Comparison of ENCODE assay signal across 9 cellular contexts in genomic region chr11:18203723-18204122, GRCh38. TPM values are rescaled to one million over a fixed set of nuclear protein-coding genes. Genes with fewer than 3 reads are reported as not detected.
DNase-seq lines count a peak whose midpoint lies in the region; ATAC-seq and TF ChIP-seq lines count a peak whose summit lies in the region.
"Had no signal": no experiment of that assay in that cellular context is flagged by ENCODE, and none has a peak within 500 bp of the region (broad histone marks: within the 10 kb centered on the region; RNA-seq: fewer than 3 reads in every experiment).

No MANE protein-coding gene starts in this region.

- H3K27ac ChIP-seq in SU-DHL-6 (ENCODE audit: low read depth, low read length): no peak overlapping the region

- H3K79me2 ChIP-seq in SU-DHL-6 (ENCODE audit: insufficient read depth, low read length): no peaks in the 10 kb centered on the region

- TF ChIP-seq CTCF in SU-DHL-6 (IDR thresholded peaks at IDR 0.05; ENCODE audit: insufficient read depth, low read length, poor library complexity, severe bottlenecking): peak; percentile 57

- H3K27me3 ChIP-seq in SU-DHL-6 (ENCODE audit: low read length): no peaks in the 10 kb centered on the region

- H3K36me3 ChIP-seq in SU-DHL-6 (ENCODE audit: low read length): 0 out of 2 replicates have a peak, but pooled peaks cover 2% of the 10 kb centered on the region

- DNase-seq in Daoy (ENCODE audit: low read depth) (peak; percentile 40), HK-2 (ENCODE audit: unreplicated experiment) (peak; percentile 2), iris pigment epithelial cell (ENCODE audit: low read depth) (peak; percentile 23), NCI-H1048 (lab: John Stamatoyannopoulos, UW) (no peak), RPMI8226 (no peak), NCI-H2107 treated with DMSO at 0.1 percent for 48 hours (lab: John Stamatoyannopoulos, UW; ENCODE audit: unreplicated experiment) (no peak)

- ATAC-seq in GM21737 (IDR thresholded peaks at IDR 0.05; ENCODE audit: unreplicated experiment): no peak

- H3K4me2 ChIP-seq in SU-DHL-6 (ENCODE audit: low read depth, low read length, poor library complexity, severe bottlenecking): no peak overlapping the region

- H2AFZ ChIP-seq in SU-DHL-6 (ENCODE audit: low read depth, low read length, severe bottlenecking): no peak overlapping the region

- no peaks in the 10 kb centered on the region for H3F3A ChIP-seq in SU-DHL-6 (ENCODE audit: insufficient read depth)

- H3K9ac ChIP-seq in SU-DHL-6 (ENCODE audit: low read length): no peak overlapping the region

- H3K9me2 ChIP-seq in SU-DHL-6 (replicated peaks; ENCODE audit: insufficient read depth, low read length): no peaks in the 10 kb centered on the region

- H3K9me3 ChIP-seq in SU-DHL-6 (ENCODE audit: insufficient read depth, low read length): no peaks in the 10 kb centered on the region

- no peaks in the 10 kb centered on the region for H4K20me1 ChIP-seq in SU-DHL-6 (ENCODE audit: low read depth, low read length)

- no peak overlapping the region for H3K4me3 ChIP-seq in SU-DHL-6 (ENCODE audit: insufficient read depth, low read length, poor library complexity, severe bottlenecking)

RNA-seq across cellular contexts. Expression of gene MRGPRX4, which starts 31.1 kb away (rescaled TPM):
- total RNA-seq in Daoy (2014; rRNA removed; shearing (Covaris generic)): not detected in 2 replicates
- total RNA-seq: activated naive CD4-positive, alpha-beta T cell treated with anti-CD3 and anti-CD28 coated beads, Interleukin-2, amount 50 U/mL, for 72 hours had no signal

RNA-seq across cellular contexts. Expression of gene SAA4, which starts 32.9 kb away (rescaled TPM):
- not detected in 2 replicates for total RNA-seq in Daoy (2014; rRNA removed; shearing (Covaris generic))
- total RNA-seq: activated naive CD4-positive, alpha-beta T cell treated with anti-CD3 and anti-CD28 coated beads, Interleukin-2, amount 50 U/mL, for 72 hours had no signal

RNA-seq across cellular contexts. Expression of gene SAA2, which starts 44.7 kb away (rescaled TPM):
- total RNA-seq in Daoy (2014; rRNA removed; shearing (Covaris generic)): 3.0 TPM in 1 of 2 replicates, not detected in the other
- total RNA-seq: activated naive CD4-positive, alpha-beta T cell treated with anti-CD3 and anti-CD28 coated beads, Interleukin-2, amount 50 U/mL, for 72 hours had no signal

Comparison
In these comparisons a context has a peak if more than half of its experiments do, and no peak if none do; other contexts are left out.
1. DNase-seq: peak in Daoy (single experiment), HK-2 (single experiment) and iris pigment epithelial cell (single experiment); none in NCI-H1048 (single experiment), RPMI8226 (single experiment) and NCI-H2107 treated with DMSO at 0.1 percent for 48 hours (single experiment).